In genomic region chr12:82650627-82651337, GRCh38 we compare ENCODE assay signal across 8 cellular contexts. TPM values are rescaled to one million over a fixed set of nuclear protein-coding genes. Genes with fewer than 3 reads are reported as not detected.
DNase-seq lines count a peak whose midpoint lies in the region; ATAC-seq and TF ChIP-seq lines count a peak whose summit lies in the region.

No MANE protein-coding gene starts in this region.

- H3K4me3 ChIP-seq in smooth muscle cell, result no peak overlapping the region

- no peak for TF ChIP-seq CTCF in smooth muscle cell (IDR thresholded peaks at IDR 0.05; ENCODE audit: borderline replicate concordance, insufficient read depth, poor library complexity, severe bottlenecking)

- no peaks in the 10 kb centered on the region for H3K79me2 ChIP-seq in smooth muscle cell (ENCODE audit: low read depth)

- H3K4me2 ChIP-seq in smooth muscle cell, result no peak overlapping the region

- no peaks in the 10 kb centered on the region for H3K27me3 ChIP-seq in smooth muscle cell (ENCODE audit: low read depth)

- DNase-seq in HPDE6-E6E7 (ENCODE audit: extremely low spot score) (peak; percentile 71), caudate nucleus (lab: John Stamatoyannopoulos, UW) (peak in 7 of 61 donors; percentile 16 to 57 (median 25)), smooth muscle cell (lab: John Stamatoyannopoulos, UW; ENCODE audit: unreplicated experiment) (no peak), HCEC 1CT (no peak), NCI-H1092 treated with DMSO at 0.1 percent for 48 hours (lab: John Stamatoyannopoulos, UW) (no peak), KBM-7 (no peak)

- H2AFZ ChIP-seq in smooth muscle cell (ENCODE audit: low read depth), result no peak overlapping the region

- H3K27ac ChIP-seq in caudate nucleus (ENCODE audit: low read depth, low read length) (peak overlapping the region; percentile 40), smooth muscle cell (ENCODE audit: low read depth) (peak overlapping the region; percentile 44)

- no peaks in the 10 kb centered on the region for H3F3A ChIP-seq in smooth muscle cell (ENCODE audit: low read depth)

- no peaks in the 10 kb centered on the region for H3K9me3 ChIP-seq in smooth muscle cell (replicated peaks; ENCODE audit: low read depth)

- no peaks in the 10 kb centered on the region for H3K36me3 ChIP-seq in smooth muscle cell (ENCODE audit: low read depth)

- H3K9ac ChIP-seq in smooth muscle cell (ENCODE audit: low read depth), result no peak overlapping the region

- 65% methylated on average over 3 of the region's 3 CpGs for WGBS in smooth muscle cell (ENCODE audit: low lambda C conversion rate)

- H3K4me1 ChIP-seq in smooth muscle cell (ENCODE audit: low read depth), result peaks cover 4% of the 10 kb centered on the region

- no peaks in the 10 kb centered on the region for H4K20me1 ChIP-seq in smooth muscle cell (ENCODE audit: low read depth)

- peak; percentile 92 for ATAC-seq in GM18511 (IDR thresholded peaks at IDR 0.05; ENCODE audit: unreplicated experiment)
- peak; percentile 84 for ATAC-seq in GM21619 (IDR thresholded peaks at IDR 0.05; ENCODE audit: unreplicated experiment)

- in situ Hi-C loops in KBM-7 (cut with MboI; ENCODE audit: low pct_unique_long_range_greater_than_20kb, low sequenced_read_pairs), result no loop called here

RNA-seq across cellular contexts. Expression of gene TMTC2, which starts 35.9 kb away (rescaled TPM):
- 10.6 and 12.6 TPM in 2 replicates for total RNA-seq in smooth muscle cell
- 0.71 and 1.2 TPM in 2 replicates for polyA plus RNA-seq in smooth muscle cell
